1 cellular context compared by ENCODE assay signal in genomic region chr9:98056403-98057094, GRCh38.
A peak's percentile ranks its signal among the peaks of the same experiment; 100 is the strongest.
TF ChIP-seq lines count a peak whose summit lies in the region.

A gene with protein sequence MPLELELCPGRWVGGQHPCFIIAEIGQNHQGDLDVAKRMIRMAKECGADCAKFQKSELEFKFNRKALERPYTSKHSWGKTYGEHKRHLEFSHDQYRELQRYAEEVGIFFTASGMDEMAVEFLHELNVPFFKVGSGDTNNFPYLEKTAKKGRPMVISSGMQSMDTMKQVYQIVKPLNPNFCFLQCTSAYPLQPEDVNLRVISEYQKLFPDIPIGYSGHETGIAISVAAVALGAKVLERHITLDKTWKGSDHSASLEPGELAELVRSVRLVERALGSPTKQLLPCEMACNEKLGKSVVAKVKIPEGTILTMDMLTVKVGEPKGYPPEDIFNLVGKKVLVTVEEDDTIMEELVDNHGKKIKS (plus strand): TSS chr9:98056732. CDS start chr9:98056809, 77 bp downstream.

TF ChIP-seq in WTC11, 78 proteins besides CTCF, POLR2A, EP300 and RAD21 (continued from another document):
- peak; percentile 54 for TF ChIP-seq NFYB (CRISPR knock-in tag; conservative IDR thresholded peaks at IDR 0.05; ENCODE audit: low read depth)
- TF ChIP-seq E2F5 (CRISPR knock-in tag; IDR thresholded peaks at IDR 0.05) = peak; percentile 60; the same call in 1 of the 2 replicates
- TF ChIP-seq GABPB1 (CRISPR knock-in tag; IDR thresholded peaks at IDR 0.05) = peak; percentile 82
- peak; percentile 50; the same call in 1 of the 2 replicates for TF ChIP-seq FOXK1 (CRISPR knock-in tag; IDR thresholded peaks at IDR 0.05)
- no peak for TF ChIP-seq ZNF138 (CRISPR knock-in tag; conservative IDR thresholded peaks at IDR 0.05)
- no peak for TF ChIP-seq ZNF263 (CRISPR knock-in tag; IDR thresholded peaks at IDR 0.05; ENCODE audit: low read depth)
- no peak for TF ChIP-seq ZNF232 (CRISPR knock-in tag; IDR thresholded peaks at IDR 0.05)
- TF ChIP-seq HMGXB4 (CRISPR knock-in tag; IDR thresholded peaks at IDR 0.05) = 0 out of 2 replicates have a peak, but pooled peaks have one; percentile 57
- no peak for TF ChIP-seq ATF3 (CRISPR knock-in tag; conservative IDR thresholded peaks at IDR 0.05)
- TF ChIP-seq ZNF121 (CRISPR knock-in tag; IDR thresholded peaks at IDR 0.05) = peak; percentile 93
- TF ChIP-seq SMAD3 (CRISPR knock-in tag; IDR thresholded peaks at IDR 0.05; ENCODE audit: borderline replicate concordance) = no peak
- TF ChIP-seq KAT7 (CRISPR knock-in tag; IDR thresholded peaks at IDR 0.05; ENCODE audit: borderline replicate concordance) = 0 out of 2 replicates have a peak, but pooled peaks have one; percentile 81
- TF ChIP-seq, protein P1, sequence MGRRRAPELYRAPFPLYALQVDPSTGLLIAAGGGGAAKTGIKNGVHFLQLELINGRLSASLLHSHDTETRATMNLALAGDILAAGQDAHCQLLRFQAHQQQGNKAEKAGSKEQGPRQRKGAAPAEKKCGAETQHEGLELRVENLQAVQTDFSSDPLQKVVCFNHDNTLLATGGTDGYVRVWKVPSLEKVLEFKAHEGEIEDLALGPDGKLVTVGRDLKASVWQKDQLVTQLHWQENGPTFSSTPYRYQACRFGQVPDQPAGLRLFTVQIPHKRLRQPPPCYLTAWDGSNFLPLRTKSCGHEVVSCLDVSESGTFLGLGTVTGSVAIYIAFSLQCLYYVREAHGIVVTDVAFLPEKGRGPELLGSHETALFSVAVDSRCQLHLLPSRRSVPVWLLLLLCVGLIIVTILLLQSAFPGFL (CRISPR knock-in tag; IDR thresholded peaks at IDR 0.05; ENCODE audit: borderline replicate concordance) = 0 out of 2 replicates have a peak, but pooled peaks have one; percentile 34
- TF ChIP-seq ELF4 (CRISPR knock-in tag; IDR thresholded peaks at IDR 0.05; ENCODE audit: low read depth) = 0 out of 2 replicates have a peak, but pooled peaks have one; percentile 52
- TF ChIP-seq ZNF423 (CRISPR knock-in tag; IDR thresholded peaks at IDR 0.05) = peak; percentile 22; the same call in 1 of the 2 replicates
